Comparison of ENCODE assay signal across 10 cellular contexts in genomic region chr10:33772370-33773331, GRCh38.
DNase-seq lines count a peak whose midpoint lies in the region; ATAC-seq lines count a peak whose summit lies in the region.
"Had no signal": no experiment of that assay in that cellular context is flagged by ENCODE, and none has a peak within 500 bp of the region (broad histone marks: within the 10 kb centered on the region; RNA-seq: fewer than 3 reads in every experiment).

No MANE protein-coding gene starts in this region.

- H3K9ac ChIP-seq in HUES6 (ENCODE audit: low read length), result peak overlapping the region; percentile 55

- intact Hi-C loops in sciatic nerve (cut with DNase I), result no loop called here

- ATAC-seq in T-helper 17 cell, result no peak
- peak; percentile 93 for ATAC-seq in sciatic nerve

- no peak overlapping the region for H3K27ac Mint-ChIP-seq in T-helper 17 cell

- H3K27me3 Mint-ChIP-seq in T-helper 17 cell, result peaks cover 35% of the 10 kb centered on the region

- H3K27ac ChIP-seq in HUES6 (ENCODE audit: low read depth, low read length), result peak overlapping the region; percentile 82
- H3K27ac ChIP-seq: vagina had no signal

- peaks cover 3% of the 10 kb centered on the region for H3K4me1 Mint-ChIP-seq in T-helper 17 cell

- no peaks in the 10 kb centered on the region for H3K27me3 ChIP-seq in HUES6 (ENCODE audit: control insufficient read depth, insufficient read depth, low read length)
- H3K27me3 ChIP-seq: vagina had no signal

- no peaks in the 10 kb centered on the region for H3K9me3 ChIP-seq in HUES6 (ENCODE audit: control insufficient read depth, insufficient read depth, low read depth, low read length)
- no peaks in the 10 kb centered on the region for H3K9me3 ChIP-seq in T-helper 17 cell (ENCODE audit: control insufficient read depth, low read length, poor library complexity, severe bottlenecking)
- H3K9me3 ChIP-seq: vagina had no signal

- H3K4me1 ChIP-seq in HUES6 (ENCODE audit: control insufficient read depth, insufficient read depth, low read length), result peaks cover 31% of the 10 kb centered on the region

- no peaks in the 10 kb centered on the region for H3K36me3 Mint-ChIP-seq in T-helper 17 cell (ENCODE audit: low read depth)

- no peak for DNase-seq in T-helper 17 cell
- peak; percentile 64 for DNase-seq in iPS DF 19.7 (ENCODE audit: low read depth, low spot score)
- DNase-seq in sciatic nerve (ENCODE audit: low spot score), result no peak
- DNase-seq in DMS79 (lab: John Stamatoyannopoulos, UW), result no peak
- DNase-seq in GOT3 (lab: John Stamatoyannopoulos, UW), result no peak
- no peak for DNase-seq in stimulated activated CD4-positive, alpha-beta T cell treated with anti-CD3 and anti-CD28 coated beads, Interleukin-4, amount 100 ng/mL, for 4 hours
- DNase-seq: central memory CD4-positive, alpha-beta T cell; T1000 had no signal

- 0 out of 2 replicates have a peak overlapping the region, but pooled peaks have one; percentile 26 for H3K4me3 ChIP-seq in HUES6 (ENCODE audit: low read depth, low read length)
- H3K4me3 ChIP-seq: vagina had no signal

- H3K4me3 Mint-ChIP-seq in T-helper 17 cell, result peak overlapping the region; percentile 15

- no peaks in the 10 kb centered on the region for H3K36me3 ChIP-seq in HUES6 (ENCODE audit: control insufficient read depth, insufficient read depth, low read length)
- H3K36me3 ChIP-seq: vagina had no signal
